29 cellular contexts compared by ENCODE assay signal in genomic region chr1:200176181-200176580, GRCh38.
"Had no signal": no experiment of that assay in that cellular context is flagged by ENCODE, and none has a peak within 500 bp of the region (broad histone marks: within the 10 kb centered on the region; RNA-seq: fewer than 3 reads in every experiment).

No MANE protein-coding gene starts in this region.

- H3K27ac ChIP-seq: brain microvascular endothelial cell, epithelial cell of prostate had no signal

- FAIRE-seq: astrocyte, colon, frontal cortex had no signal

- H3K36me3 ChIP-seq: brain microvascular endothelial cell had no signal

- ATAC-seq: activated CD4-positive, alpha-beta T cell treated with anti-CD3 and anti-CD28 coated beads for 36 hours; activated CD8-positive, alpha-beta memory T cell treated with anti-CD3 and anti-CD28 coated beads, Interleukin-2, amount 10 ng/mL, durations not matched to agents 7 days and 5 days; activated CD8-positive, alpha-beta T cell treated with anti-CD3 and anti-CD28 coated beads, Interleukin-2, amount 10 ng/mL, durations not matched to agents 7 days and 5 days; activated T-cell treated with anti-CD3 and anti-CD28 coated beads, Interleukin-2, amount 50 U/mL, for 72 hours; effector memory CD8-positive, alpha-beta T cell had no signal

- DNase-seq: activated CD4-positive, alpha-beta memory T cell treated with anti-CD3 and anti-CD28 coated beads for 36 hours; activated CD4-positive, alpha-beta T cell treated with anti-CD3 and anti-CD28 coated beads for 36 hours; activated CD4-positive, alpha-beta T cell treated with anti-CD3 and anti-CD28 coated beads, Interleukin-2, amount 10 ng/mL, durations not matched to agents 24 days and 14 days; activated CD4-positive, CD25-positive, alpha-beta regulatory T cell; activated CD4-positive, CD25-positive, alpha-beta regulatory T cell treated with anti-CD3 and anti-CD28 coated beads, Interleukin-2, amount 50 U/mL, for 72 hours; activated CD8-positive, alpha-beta memory T cell treated with anti-CD3 and anti-CD28 coated beads, Interleukin-2, amount 10 ng/mL, durations not matched to agents 7 days and 5 days; activated CD8-positive, alpha-beta memory T cell treated with anti-CD3 and anti-CD28 coated beads, Interleukin-2, amount 50 U/mL, for 4 hours; activated CD8-positive, alpha-beta T cell treated with anti-CD3 and anti-CD28 coated beads, Interleukin-2, amount 10 ng/mL, durations not matched to agents 7 days and 5 days; activated effector memory CD4-positive, alpha-beta T cell treated with Interleukin-2 at 50 U/mL for 16 hours; activated gamma-delta T cell treated with Interleukin-2 at 50 U/mL for 16 hours; activated naive CD4-positive, alpha-beta T cell treated with anti-CD3 and anti-CD28 coated beads, Interleukin-2, amount 50 U/mL, for 16 hours; activated naive CD4-positive, alpha-beta T cell treated with Interleukin-2 at 50 U/mL for 16 hours; activated T-cell treated with anti-CD3 and anti-CD28 coated beads, Interleukin-2, amount 50 U/mL, for 1 hour; activated T-cell treated with anti-CD3 and anti-CD28 coated beads, Interleukin-2, amount 50 U/mL, for 72 hours; amniotic stem cell; anterior cingulate cortex; brain microvascular endothelial cell; caudate nucleus; cortex of kidney; dermis blood vessel endothelial cell; effector CD4-positive, alpha-beta T cell; effector memory CD8-positive, alpha-beta T cell; foreskin fibroblast; head of caudate nucleus; T-helper 2 cell had no signal

- H3K27me3 ChIP-seq: brain microvascular endothelial cell had no signal
